In the genomic region with DNA sequence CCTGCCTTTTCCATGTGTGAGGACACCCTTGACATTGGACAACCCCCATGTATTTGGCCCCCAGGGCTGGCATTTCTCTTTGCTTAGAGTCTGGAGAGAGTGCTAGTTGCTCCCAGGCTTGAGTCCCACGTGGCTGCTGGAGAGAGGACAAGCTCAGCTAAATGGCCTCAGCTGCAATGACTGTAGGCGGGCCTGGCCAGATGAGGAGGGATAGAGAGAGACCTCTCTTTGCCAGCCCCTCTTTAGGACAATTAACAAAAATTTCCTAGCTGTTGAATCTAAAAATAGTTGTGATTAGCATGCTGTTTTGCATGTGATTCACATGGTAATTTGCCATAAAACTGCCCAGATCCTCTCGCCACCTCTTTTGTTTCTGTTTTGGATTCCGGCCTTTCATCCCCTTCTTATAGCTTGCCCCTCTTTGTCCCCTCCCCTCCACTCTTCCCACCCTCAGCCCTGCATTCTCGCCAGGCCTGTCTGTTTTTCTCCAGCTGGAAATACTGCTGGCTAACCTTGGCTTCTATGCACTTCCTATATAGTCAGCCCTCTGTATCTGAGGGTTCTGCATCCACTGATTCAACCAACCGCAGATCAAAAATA, we compare ENCODE assay signal across 22 cellular contexts. TPM values are rescaled to one million over a fixed set of nuclear protein-coding genes. Genes with fewer than 3 reads are reported as not detected.
DNase-seq lines count a peak whose midpoint lies in the region; FAIRE-seq and TF ChIP-seq lines count a peak whose summit lies in the region.
"Had no signal": no experiment of that assay in that cellular context is flagged by ENCODE, and none has a peak within 500 bp of the region (broad histone marks: within the 10 kb centered on the region; RNA-seq: fewer than 3 reads in every experiment).

No MANE protein-coding gene starts in this region.

- H2BK120ac ChIP-seq in H1 (replicated peaks; ENCODE audit: low read depth, low read length), result no peak overlapping the region

- POLR2A ChIA-PET in H1 (lab: Charles Lee; ENCODE audit: partially characterized antibody), result interaction anchor here (0.9 kb wide), 1 partner anchor 29 kb away, joined by 5 read pairs; the partner anchor contains the start of gene PRPS1

- H3K79me1 ChIP-seq in H1 (ENCODE audit: low read depth, low read length), result no peaks in the 10 kb centered on the region

- H3K4me3 ChIP-seq in HAP-1 (no peak overlapping the region), H1 (ENCODE audit: extremely low read depth in 1 of 4, insufficient read depth in 2 of 4, low read depth in 3 of 4, low read length in 4 of 4) (no peak overlapping the region)
- H3K4me3 ChIP-seq: BLaER1 had no signal

- no peak for TF ChIP-seq POLR2A in H1 (IDR thresholded peaks at IDR 0.05; ENCODE audit: control extremely low read depth in 1 of 2, low read depth in 2 of 2, low read length in 2 of 2)

- in situ Hi-C loops in HAP-1 (cut with MboI; ENCODE audit: low sequenced_read_pairs), result no loop called here

- no peak overlapping the region for H3K56ac ChIP-seq in H1 (replicated peaks; ENCODE audit: insufficient read length, low read depth, low read length)

- no peak overlapping the region for H3K4ac ChIP-seq in H1 (replicated peaks; ENCODE audit: insufficient read length, low read depth, low read length)

- no peak overlapping the region for H2BK5ac ChIP-seq in H1 (ENCODE audit: low read depth, low read length)

- no peak overlapping the region for H3K9ac ChIP-seq in H1 (replicated peaks in 1 of 4; ENCODE audit: extremely low read depth in 1 of 4, low read depth in 3 of 4, low read length in 3 of 4)
- H3K9ac ChIP-seq: BLaER1, SK-N-SH had no signal

- no peak overlapping the region for H3K4me2 ChIP-seq in H1 (ENCODE audit: insufficient read depth in 1 of 2, low read depth in 2 of 2, low read length in 2 of 2)
- H3K4me2 ChIP-seq: BLaER1, SK-N-SH had no signal

- H3K23me2 ChIP-seq in H1 (ENCODE audit: low read depth, low read length), result no peaks in the 10 kb centered on the region

- no peak for TF ChIP-seq RAD21 in H1 (IDR thresholded peaks at IDR 0.05 in 1 of 2, conservative IDR thresholded peaks at IDR 0.05 in 1 of 2; ENCODE audit: low read depth in 2 of 2, low read length in 2 of 2)

- no peak overlapping the region for H4K5ac ChIP-seq in H1 (ENCODE audit: insufficient read length, low read depth, low read length)

- H4K91ac ChIP-seq in H1 (replicated peaks; ENCODE audit: insufficient read length, low read length), result no peak overlapping the region

- TF ChIP-seq EP300 in H1 (IDR thresholded peaks at IDR 0.05; ENCODE audit: borderline replicate concordance in 1 of 2, low read depth in 2 of 2, low read length in 2 of 2), result no peak

- WGBS in H1 (ENCODE audit: extremely low coverage in 1 of 2, insufficient coverage in 1 of 2, insufficient read length in 1 of 2, insufficient replicate concordance in 2 of 2, low coverage in 1 of 2, low lambda C conversion rate in 2 of 2, missing lambda C conversion rate in 1 of 2), 2 experiments, result 57% methylated on average over 6 of the region's 6 CpGs; no CpG with 5 or more reads in 1 of the 2 experiments

- no peaks in the 10 kb centered on the region for H3K36me3 ChIP-seq in HAP-1 (replicated peaks)
- H3K36me3 ChIP-seq in H1 (ENCODE audit: control insufficient read depth in 2 of 4, insufficient read depth in 4 of 4, low read length in 3 of 4), result no peaks in the 10 kb centered on the region
- H3K36me3 ChIP-seq: BLaER1 had no signal

- no peak for FAIRE-seq in H1 (lab: Jason Lieb, UNC)
- FAIRE-seq: A204.1, GM12891 had no signal

- no peak overlapping the region for H3K23ac ChIP-seq in H1 (ENCODE audit: insufficient read length)

- H3K18ac ChIP-seq in H1 (ENCODE audit: extremely low read depth, low read length), result no peak overlapping the region

- no peaks in the 10 kb centered on the region for H4K20me1 ChIP-seq in H1 (replicated peaks in 1 of 2; ENCODE audit: control insufficient read depth in 1 of 2, insufficient read depth in 2 of 2, low read length in 2 of 2)
- H4K20me1 ChIP-seq: BLaER1 had no signal

- H3K9me3 ChIP-seq in HAP-1, result no peaks in the 10 kb centered on the region
- no peaks in the 10 kb centered on the region for H3K9me3 ChIP-seq in H1 (ENCODE audit: insufficient read depth in 2 of 2, low read depth in 1 of 2, low read length in 1 of 2)
- H3K9me3 ChIP-seq: BLaER1, SK-N-SH had no signal

- no peak overlapping the region for H3K14ac ChIP-seq in H1 (ENCODE audit: insufficient read length)

- no peak overlapping the region for H2BK15ac ChIP-seq in H1 (ENCODE audit: low read length)

- H3K79me2 ChIP-seq in H1 (ENCODE audit: control insufficient read depth in 1 of 2, insufficient read depth in 2 of 2, low read length in 2 of 2), result no peaks in the 10 kb centered on the region

- no peak overlapping the region for H2AFZ ChIP-seq in H1 (ENCODE audit: low read length)

- no peak overlapping the region for H2BK12ac ChIP-seq in H1 (ENCODE audit: low read depth, low read length)

- H4K8ac ChIP-seq in H1 (ENCODE audit: extremely low read depth, insufficient read depth, low read length), result no peak overlapping the region; the same call in 1 of the 2 replicates

- no peak overlapping the region for H2AK5ac ChIP-seq in H1 (ENCODE audit: low read depth, low read length)

- no peak overlapping the region for H3K27ac ChIP-seq in H1 (ENCODE audit: low read depth, low read length)
- H3K27ac ChIP-seq: BLaER1 had no signal

- H3K27me3 ChIP-seq in HAP-1 (ENCODE audit: low read depth) (no peaks in the 10 kb centered on the region), H1 (replicated peaks in 1 of 4; ENCODE audit: control insufficient read depth in 3 of 4, extremely low read depth in 1 of 4, insufficient read depth in 3 of 4, low read length in 3 of 4) (no peaks in the 10 kb centered on the region)

- TF ChIP-seq CTCF in H1 (IDR thresholded peaks at IDR 0.05; ENCODE audit: control extremely low read depth in 1 of 3, insufficient read depth in 1 of 3, low read depth in 1 of 3, low read length in 3 of 3), result no peak

- peak; percentile 4 for DNase-seq in Ammon's horn (ENCODE audit: low spot score)
- peak; percentile 36 to 66 for DNase-seq in HAP-1 (ENCODE audit: low spot score in 2 of 2)
- no peak for DNase-seq in H1 (ENCODE audit: low read depth in 1 of 2, low spot score in 2 of 2)
- DNase-seq in medulla oblongata (ENCODE audit: extremely low spot score), result peak; percentile 14
- no peak for DNase-seq in dermis blood vessel endothelial cell
- DNase-seq in A172 (ENCODE audit: low spot score), result no peak
- DNase-seq in cortex of kidney (lab: John Stamatoyannopoulos, UW), result no peak
- DNase-seq: Calu3; CD4-positive, alpha-beta memory T cell; DMS53; EL; MM.1S; NCI-H1092; NCI-H1694; NCI-H2081 treated with DMSO at 0.1 percent for 48 hours; NCI-H774; OCI-M1; SHP77; SK-N-SH had no signal

- CTCF ChIA-PET in H1 (lab: Charles Lee; ENCODE audit: partially characterized antibody), result no interaction called here

- H2BK20ac ChIP-seq in H1 (ENCODE audit: low read length), result no peak overlapping the region

- H3K4me1 ChIP-seq in HAP-1 (peaks cover 17% of the 10 kb centered on the region), H1 (replicated peaks in 1 of 4; ENCODE audit: control insufficient read depth in 3 of 4, insufficient read depth in 4 of 4, low read length in 3 of 4) (peaks cover 0 to 6% (median 2%) of the 10 kb centered on the region in 4 experiments; a peak in 2 of 7 replicates)
- H3K4me1 ChIP-seq: BLaER1 had no signal

TF ChIP-seq in H1, 55 proteins besides CTCF, POLR2A, EP300 and RAD21:
- TF ChIP-seq, protein P1, sequence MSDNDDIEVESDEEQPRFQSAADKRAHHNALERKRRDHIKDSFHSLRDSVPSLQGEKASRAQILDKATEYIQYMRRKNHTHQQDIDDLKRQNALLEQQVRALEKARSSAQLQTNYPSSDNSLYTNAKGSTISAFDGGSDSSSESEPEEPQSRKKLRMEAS (IDR thresholded peaks at IDR 0.05), result 0 out of 2 replicates have a peak, but pooled peaks have one; percentile 14
- TF ChIP-seq ATF2 (IDR thresholded peaks at IDR 0.05; ENCODE audit: low read length) (no peak), GTF2F1 (IDR thresholded peaks at IDR 0.05; ENCODE audit: borderline replicate concordance, low read depth, low read length) (no peak), MAFK (IDR thresholded peaks at IDR 0.05; ENCODE audit: low read depth, low read length) (no peak)

RNA-seq across cellular contexts. Expression of gene PRPS1, which starts 28.8 kb away (rescaled TPM):
- total RNA-seq in H1 (2021; fragmentation: NEBNext Ultra II Directional; extraction: Animal tissue kit (Norgen Biotek cat#: 25700)), result 102 and 110 TPM in 2 replicates
- polyA plus RNA-seq in H1 (2011; rRNA removed), result 66.0 and 90.1 TPM in 2 replicates
- polyA plus RNA-seq in H1 (2011; cell fraction: cytosol; rRNA removed), result 108 TPM
- polyA plus RNA-seq in H1 (2011; cell fraction: nucleus; rRNA removed), result 42.1 TPM
- 93.3 to 109 TPM (median 95.0 TPM) in 4 replicates for polyA plus RNA-seq in H1 (2012, experiment 1 of 2)
- polyA plus RNA-seq in H1 (2012, experiment 2 of 2), result 25.6 TPM
- polyA plus RNA-seq in H1 (2013, experiment 1 of 2), result 55.8 TPM
- 56.2 TPM for polyA plus RNA-seq in H1 (2013, experiment 2 of 2)
- 117 and 139 TPM in 2 replicates for polyA minus RNA-seq in H1 (2011; rRNA and poly(A)+ RNA removed)
- polyA minus RNA-seq in H1 (2011; cell fraction: cytosol; rRNA and poly(A)+ RNA removed), result 55.6 TPM
- polyA minus RNA-seq in H1 (2011; cell fraction: nucleus; rRNA and poly(A)+ RNA removed), result 30.7 TPM
- 25.7 and 39.5 TPM in 2 replicates for total RNA-seq in dermis blood vessel endothelial cell
- 35.2 and 36.5 TPM in 2 replicates for total RNA-seq in A172 (2014; rRNA removed; shearing (Covaris generic))

Comparison
In these comparisons a context has a peak if more than half of its experiments do, and no peak if none do; other contexts are left out.
1. DNase-seq: peak in Ammon's horn (single experiment), HAP-1 (2 of 2) and medulla oblongata (single experiment); none in H1 (0 of 2), dermis blood vessel endothelial cell (single experiment), A172 (single experiment) and cortex of kidney (single experiment).